In the genomic region with DNA sequence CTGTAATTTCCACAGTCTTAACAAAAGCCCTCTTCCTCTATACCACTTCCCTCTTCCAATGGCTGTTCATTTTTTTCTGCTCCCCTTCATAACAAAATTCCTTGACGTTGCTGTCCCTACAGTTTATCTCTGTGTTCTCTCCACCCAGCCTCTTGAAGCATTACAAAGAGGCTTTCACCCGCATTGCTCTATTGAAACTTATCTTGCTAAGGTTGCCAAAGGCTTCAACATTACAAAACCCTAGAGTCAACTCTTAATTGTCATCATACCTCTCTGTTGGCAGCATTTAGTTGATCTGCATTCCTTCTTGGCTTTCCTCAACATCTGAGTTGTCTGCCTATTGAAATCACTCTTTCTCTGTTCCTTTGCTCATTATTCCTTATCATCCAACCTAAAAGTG, we compare ENCODE assay signal across 20 cellular contexts.
"Had no signal": no experiment of that assay in that cellular context is flagged by ENCODE, and none has a peak within 500 bp of the region (broad histone marks: within the 10 kb centered on the region; RNA-seq: fewer than 3 reads in every experiment).

No MANE protein-coding gene starts in this region.

- H3K36me3 ChIP-seq: colonic mucosa, esophagus muscularis mucosa, neural progenitor cell, stomach, thyroid gland had no signal

- H3K4me2 ChIP-seq: neural progenitor cell, smooth muscle cell had no signal

- H3K4me1 ChIP-seq: colonic mucosa, esophagus muscularis mucosa, neural progenitor cell, parathyroid adenoma, stomach, thyroid gland had no signal

- H3K9me3 ChIP-seq: colonic mucosa, thyroid gland had no signal

- DNase-seq: colonic mucosa; effector CD8-positive, alpha-beta T cell; foreskin melanocyte; glutamatergic neuron; hypothalamus; mesenchymal stem cell; midbrain; naive thymus-derived CD4-positive, alpha-beta T cell; stimulated activated CD4-positive, alpha-beta T cell treated with anti-CD3 and anti-CD28 coated beads, Interleukin-12 subunit alpha, Interleukin-12 subunit beta, amount 100 ng/mL, for 4 hours; stimulated activated CD4-positive, alpha-beta T cell treated with anti-CD3 and anti-CD28 coated beads, Interleukin-1b, Interleukin-23, amount 100 ng/mL, for 48 hours; stimulated activated CD4-positive, alpha-beta T cell treated with anti-CD3 and anti-CD28 coated beads, Interleukin-4, amount 100 ng/mL, for 1 hour; stimulated activated CD8-positive, alpha-beta memory T cell treated with anti-CD3 and anti-CD28 coated beads, Interleukin-4, amount 100 ng/mL, for 48 hours; stimulated activated naive CD4-positive, alpha-beta T cell treated with Interleukin-2 at 50 U/mL for 16 hours; stomach; thyroid gland had no signal

- H3K9ac ChIP-seq: neural progenitor cell, parathyroid adenoma had no signal

- ATAC-seq: naive thymus-derived CD4-positive, alpha-beta T cell; sciatic nerve had no signal

- H3K27me3 ChIP-seq: colonic mucosa, esophagus muscularis mucosa, neural progenitor cell, stomach, thyroid gland had no signal

- H3K4me3 ChIP-seq: colonic mucosa, esophagus muscularis mucosa, neural progenitor cell, smooth muscle cell, stomach, thyroid gland had no signal

- H3K79me2 ChIP-seq: parathyroid adenoma had no signal

- H2AFZ ChIP-seq: neural progenitor cell, parathyroid adenoma had no signal

- H3K27ac ChIP-seq: colonic mucosa, esophagus muscularis mucosa, neural progenitor cell, parathyroid adenoma, stomach, thyroid gland had no signal
